18 cellular contexts compared by ENCODE assay signal in genomic region chr6:106199331-106199730, GRCh38.
DNase-seq lines count a peak whose midpoint lies in the region; ATAC-seq and TF ChIP-seq lines count a peak whose summit lies in the region.
"Had no signal": no experiment of that assay in that cellular context is flagged by ENCODE, and none has a peak within 500 bp of the region (broad histone marks: within the 10 kb centered on the region; RNA-seq: fewer than 3 reads in every experiment).

No MANE protein-coding gene starts in this region.

- H2AFZ ChIP-seq in mammary epithelial cell (ENCODE audit: low read depth, low read length): no peak overlapping the region

- H3K27ac ChIP-seq in mammary epithelial cell (ENCODE audit: insufficient read depth, low read depth, low read length) (peak overlapping the region; percentile 73), breast epithelium (no peak overlapping the region), SJSA1 (peak overlapping the region; percentile 76)

- ATAC-seq in HG03432 (IDR thresholded peaks at IDR 0.05; ENCODE audit: unreplicated experiment): no peak

- H3K9ac ChIP-seq in mammary epithelial cell (ENCODE audit: insufficient read depth, low read length): no peak overlapping the region

- peaks cover 2% of the 10 kb centered on the region for H3K79me2 ChIP-seq in mammary epithelial cell (ENCODE audit: insufficient read depth, low read length)

- no peak for DNase-seq in mammary epithelial cell
- no peak for DNase-seq in breast epithelium (ENCODE audit: low spot score in 2 of 2)
- no peak for DNase-seq in SJSA1 (ENCODE audit: low read depth in 1 of 2, low spot score in 2 of 2)
- DNase-seq in fibroblast of peridontal ligament (ENCODE audit: extremely low read depth): peak; percentile 60
- DNase-seq in COLO668 (lab: John Stamatoyannopoulos, UW; ENCODE audit: unreplicated experiment): no peak
- DNase-seq in stimulated activated CD4-positive, alpha-beta T cell treated with anti-CD3 and anti-CD28 coated beads, Interleukin-4, amount 100 ng/mL, for 1 hour: no peak
- no peak for DNase-seq in NCI-H128 (lab: John Stamatoyannopoulos, UW; ENCODE audit: unreplicated experiment)
- DNase-seq: AML-193; COR-L47; Kasumi-1; MM.1S; NCI-H1417; NCI-H187 treated with DMSO at 0.1 percent for 48 hours; NCI-H345; NCI-H526; NK-92 treated with Interleukin-12 subunit alpha and Interleukin-12 subunit beta, amount 100 ng/mL, for 24 hours; SIG-M5 had no signal

- dilution Hi-C loops in mammary epithelial cell (cut with HindIII; ENCODE audit: low sequenced_read_pairs): no loop called here

- no peak for TF ChIP-seq CTCF in mammary epithelial cell (conservative IDR thresholded peaks at IDR 0.05 in 1 of 2, IDR thresholded peaks at IDR 0.05 in 1 of 2; ENCODE audit: extremely low read depth in 1 of 2, insufficient read depth in 1 of 2, low read depth in 1 of 2, low read length in 2 of 2)
- TF ChIP-seq CTCF in breast epithelium (IDR thresholded peaks at IDR 0.05): no peak

- no peak overlapping the region for H3K4me3 ChIP-seq in mammary epithelial cell (replicated peaks in 1 of 3; ENCODE audit: insufficient read depth in 1 of 3, low read depth in 2 of 3, low read length in 3 of 3)
- H3K4me3 ChIP-seq in breast epithelium: no peak overlapping the region
- no peak overlapping the region for H3K4me3 ChIP-seq in SJSA1

- 100% methylated on average over 1 of the region's 1 CpG for WGBS in mammary epithelial cell (ENCODE audit: low coverage, missing lambda C conversion rate)

- H3K27me3 ChIP-seq in mammary epithelial cell (ENCODE audit: insufficient read depth, low read length) (no peaks in the 10 kb centered on the region), breast epithelium (no peaks in the 10 kb centered on the region), SJSA1 (replicated peaks) (no peaks in the 10 kb centered on the region)

- no peak overlapping the region for H3K4me2 ChIP-seq in mammary epithelial cell (ENCODE audit: insufficient read depth, low read depth, low read length)

- H4K20me1 ChIP-seq in mammary epithelial cell (ENCODE audit: insufficient read depth, low read length): no peaks in the 10 kb centered on the region

- TF ChIP-seq POLR2A in breast epithelium (IDR thresholded peaks at IDR 0.05): no peak

- intact Hi-C loops in mammary epithelial cell (cut with micrococcal nuclease): loop anchor here (10.0 kb wide), 1 partner anchor 115 kb away; the partner anchor contains the start of gene PRDM1
- intact Hi-C loops in breast epithelium (cut with DNase I; ENCODE audit: low total_unique reads): no loop called here

- H3K9me3 ChIP-seq in mammary epithelial cell (replicated peaks; ENCODE audit: insufficient read depth, low read length) (no peaks in the 10 kb centered on the region), breast epithelium (no peaks in the 10 kb centered on the region), SJSA1 (replicated peaks) (no peaks in the 10 kb centered on the region)

- BruUV-seq in mammary epithelial cell (replicated peaks; lab: Mats Ljungman, UMichigan): no TSS peak

- in situ Hi-C loops in mammary epithelial cell (cut with MboI; ENCODE audit: low sequenced_read_pairs in 2 of 2): no loop called here

- H3K4me1 ChIP-seq in mammary epithelial cell (ENCODE audit: insufficient read depth, low read length) (peaks cover 34% of the 10 kb centered on the region), breast epithelium (no peaks in the 10 kb centered on the region), SJSA1 (replicated peaks) (peaks cover 15% of the 10 kb centered on the region)

- H3K36me3 ChIP-seq in mammary epithelial cell (ENCODE audit: insufficient read depth, low read length) (peaks cover 6% of the 10 kb centered on the region), breast epithelium (no peaks in the 10 kb centered on the region), SJSA1 (peaks cover 10% of the 10 kb centered on the region)

- CTCF ChIA-PET in mammary epithelial cell (lab: Charles Lee; ENCODE audit: low non-redundant PET): no interaction called here

Comparison
In these comparisons a context has a peak if more than half of its experiments do, and no peak if none do; other contexts are left out.
1. H3K27ac ChIP-seq: peak in mammary epithelial cell (single experiment) and SJSA1 (single experiment); none in breast epithelium (0 of 2).